9 cellular contexts compared by ENCODE assay signal in the genomic region with DNA sequence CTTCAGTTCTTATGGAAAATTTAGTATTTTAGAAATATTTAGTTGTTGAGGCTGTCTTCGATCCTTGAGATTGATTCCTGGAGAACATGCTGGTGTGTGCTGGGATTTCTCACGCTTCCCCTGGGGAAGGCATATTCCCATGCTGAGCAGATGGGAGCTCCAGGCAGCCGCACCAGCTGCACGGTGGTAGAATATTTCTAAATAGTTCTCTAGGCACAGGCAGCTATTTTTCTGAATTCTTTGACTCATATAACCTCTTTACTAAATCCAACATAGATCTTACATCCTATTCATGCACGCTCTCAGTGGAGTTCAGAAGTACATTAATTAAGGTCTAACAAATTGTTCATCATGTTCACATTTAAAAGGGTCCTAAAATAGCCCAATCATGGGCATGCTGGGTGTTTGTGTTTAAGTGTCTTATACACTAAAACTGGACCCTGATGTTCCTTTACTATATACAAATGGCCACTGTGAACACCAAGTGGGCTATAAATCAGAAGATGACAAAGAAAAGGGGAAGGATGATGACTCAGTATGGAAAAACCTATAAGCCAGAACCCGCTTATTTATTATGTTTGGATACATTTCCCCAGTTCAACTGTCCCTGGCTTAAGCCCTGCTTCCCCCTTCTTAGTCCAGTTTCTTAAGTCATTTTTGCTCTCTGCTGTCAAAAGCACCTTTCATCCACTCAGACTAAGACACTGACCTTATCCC.
DNase-seq lines count a peak whose midpoint lies in the region; ATAC-seq, FAIRE-seq and TF ChIP-seq lines count a peak whose summit lies in the region.
"Had no signal": no experiment of that assay in that cellular context is flagged by ENCODE, and none has a peak within 500 bp of the region (broad histone marks: within the 10 kb centered on the region; RNA-seq: fewer than 3 reads in every experiment).

No MANE protein-coding gene starts in this region.

- peaks cover 0 to 4% (median 0%) of the 10 kb centered on the region in 7 donors for H3K9me3 Mint-ChIP-seq in CD14-positive monocyte
- H3K9me3 Mint-ChIP-seq: endodermal cell had no signal

- no peaks in the 10 kb centered on the region for H3K27me3 ChIP-seq in sigmoid colon

- H3K4me1 Mint-ChIP-seq in CD14-positive monocyte = no peaks in the 10 kb centered on the region

- H3K27ac Mint-ChIP-seq in CD14-positive monocyte = no peak overlapping the region
- H3K27ac Mint-ChIP-seq: endodermal cell had no signal

- H3K36me3 ChIP-seq in sigmoid colon (no peaks in the 10 kb centered on the region), kidney (ENCODE audit: control insufficient read depth in 1 of 2, insufficient read depth in 2 of 2, low read length in 2 of 2) (no peaks in the 10 kb centered on the region)

- FAIRE-seq in kidney (lab: Jason Lieb, UNC) = no peak

- peak in 1 of 4 donors; percentile 35 for TF ChIP-seq EP300 in sigmoid colon (IDR thresholded peaks at IDR 0.05)

- H3K9ac ChIP-seq in kidney (ENCODE audit: low read length in 2 of 2) = no peak overlapping the region

- ATAC-seq in GM18861 (IDR thresholded peaks at IDR 0.05; ENCODE audit: unreplicated experiment) = no peak

- H3K4me1 ChIP-seq in sigmoid colon (peaks cover 0 to 60% (median 46%) of the 10 kb centered on the region in 4 donors), kidney (ENCODE audit: control insufficient read depth in 1 of 2, insufficient read depth in 1 of 2, low read depth in 1 of 2, low read length in 2 of 2) (no peaks in the 10 kb centered on the region)

- peak overlapping the region; percentile 23 to 74 (median 51) for H3K27ac ChIP-seq in sigmoid colon
- no peak overlapping the region for H3K27ac ChIP-seq in kidney (ENCODE audit: low read depth in 2 of 2, low read length in 2 of 2)

- H3K9me3 ChIP-seq in sigmoid colon (no peaks in the 10 kb centered on the region), kidney (ENCODE audit: control insufficient read depth in 1 of 2, low read length in 2 of 2) (no peaks in the 10 kb centered on the region)

- TF ChIP-seq CTCF in epithelial cell of esophagus (IDR thresholded peaks at IDR 0.05; ENCODE audit: insufficient read depth, low read depth, low read length, missing control alignments) = no peak
- no peak for TF ChIP-seq CTCF in sigmoid colon (IDR thresholded peaks at IDR 0.05)
- no peak for TF ChIP-seq CTCF in CD14-positive monocyte (IDR thresholded peaks at IDR 0.05)
- TF ChIP-seq CTCF in kidney (IDR thresholded peaks at IDR 0.05; ENCODE audit: borderline replicate concordance, extremely low read depth, insufficient read depth) = no peak

- peak; percentile 53 for DNase-seq in GM03348 (ENCODE audit: low spot score)
- peak; percentile 51 for DNase-seq in NCI-H2171 (lab: John Stamatoyannopoulos, UW)
- peak; percentile 39 for DNase-seq in epithelial cell of esophagus (ENCODE audit: low read depth)
- no peak for DNase-seq in sigmoid colon
- DNase-seq in NCI-H187 treated with DMSO at 0.1 percent for 48 hours (lab: John Stamatoyannopoulos, UW) = no peak
- no peak for DNase-seq in CD14-positive monocyte (ENCODE audit: low spot score)
- DNase-seq in kidney = no peak

- peaks cover 0 to 8% (median 0%) of the 10 kb centered on the region in 3 donors for H3K27me3 Mint-ChIP-seq in CD14-positive monocyte (ENCODE audit: low read depth in 3 of 3)

- WGBS in sigmoid colon, 2 donors = 81 to 85% methylated on average over 6 of the region's 6 CpGs

- H3K4me3 Mint-ChIP-seq in CD14-positive monocyte = no peak overlapping the region
- H3K4me3 Mint-ChIP-seq: endodermal cell had no signal

- H3K4me3 ChIP-seq in epithelial cell of esophagus (ENCODE audit: low read length) = no peak overlapping the region
- no peak overlapping the region for H3K4me3 ChIP-seq in sigmoid colon
- no peak overlapping the region for H3K4me3 ChIP-seq in kidney (ENCODE audit: low read length in 2 of 2)

- no peak for TF ChIP-seq POLR2A in sigmoid colon (IDR thresholded peaks at IDR 0.05)

- intact Hi-C loops in sigmoid colon (cut with DNase I) = loop anchor here (5.0 kb wide), 1 partner anchor 133 kb away; no protein-coding TSS in a partner anchor
- intact Hi-C loops in CD14-positive monocyte (cut with micrococcal nuclease) = no loop called here
- intact Hi-C loops in kidney (cut with DNase I) = no loop called here

- no peaks in the 10 kb centered on the region for H3K36me3 Mint-ChIP-seq in CD14-positive monocyte

Comparison
In these comparisons a context has a peak if more than half of its experiments do, and no peak if none do; other contexts are left out.
1. DNase-seq: peak in GM03348 (single experiment), NCI-H2171 (single experiment) and epithelial cell of esophagus (single experiment); none in sigmoid colon (single experiment), NCI-H187 treated with DMSO at 0.1 percent for 48 hours (single experiment), CD14-positive monocyte (single experiment) and kidney (single experiment).
2. H3K27ac ChIP-seq: peak in sigmoid colon (4 of 4); none in kidney (0 of 2).